Comparison of ENCODE assay signal across 8 cellular contexts in the genomic region with DNA sequence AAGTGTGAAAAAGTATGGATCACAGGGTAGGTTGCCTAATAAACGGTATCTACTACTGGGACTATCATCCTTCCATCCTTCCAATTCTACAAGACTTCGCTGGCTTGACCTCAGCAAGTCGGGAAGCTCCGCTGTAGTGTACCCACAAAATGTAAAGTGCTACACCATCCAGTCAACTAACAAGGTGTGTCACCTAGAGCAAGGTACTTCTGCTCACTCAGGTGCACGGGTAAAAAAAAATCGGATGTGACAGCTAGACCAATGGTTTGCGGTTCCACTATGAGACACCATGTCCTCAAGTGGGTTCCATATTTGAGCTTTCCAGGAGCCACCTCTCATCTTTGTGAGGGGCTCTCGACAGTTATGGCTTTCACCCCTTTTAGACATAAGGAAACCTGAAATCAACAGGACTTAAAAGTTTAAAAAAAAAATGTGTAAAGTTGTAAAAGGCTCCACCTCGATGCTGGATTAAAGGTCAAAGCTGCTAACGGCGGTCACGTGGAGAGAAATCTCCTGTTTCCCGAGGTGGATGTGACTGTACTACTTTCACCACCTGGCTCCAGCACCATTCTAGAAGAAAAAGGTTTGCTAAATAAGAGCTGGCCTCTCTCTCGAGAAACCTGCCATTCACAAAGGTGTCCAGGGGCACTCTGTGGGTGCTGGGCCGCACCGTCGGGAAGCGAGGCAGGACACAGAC. TPM values are rescaled to one million over a fixed set of nuclear protein-coding genes. Genes with fewer than 3 reads are reported as not detected.
DNase-seq lines count a peak whose midpoint lies in the region; ATAC-seq and TF ChIP-seq lines count a peak whose summit lies in the region.

No MANE protein-coding gene starts in this region.

- H3K4me3 ChIP-seq in fibroblast of villous mesenchyme (ENCODE audit: low read depth, low read length) (peak overlapping the region; percentile 82), skin epidermis (peak overlapping the region; percentile 72 to 92 (median 82))

- no peak for DNase-seq in activated T-cell treated with anti-CD3 and anti-CD28 coated beads, Interleukin-2, amount 50 U/mL, for 4 hours
- DNase-seq in activated T-cell treated with anti-CD3 and anti-CD28 coated beads for 4 hours (no peak), T-helper 17 cell (no peak), fibroblast of villous mesenchyme (ENCODE audit: low read depth) (peak; percentile 11), G401 (ENCODE audit: low spot score) (no peak)

- H3K9me3 ChIP-seq in T-helper 17 cell (ENCODE audit: control insufficient read depth, low read length, poor library complexity, severe bottlenecking) = no peaks in the 10 kb centered on the region

- peaks cover 57% of the 10 kb centered on the region for H3K36me3 Mint-ChIP-seq in activated T-cell treated with anti-CD3 and anti-CD28 coated beads, Interleukin-2, amount 50 U/mL, for 4 hours (ENCODE audit: insufficient read depth)
- peaks cover 14% of the 10 kb centered on the region for H3K36me3 Mint-ChIP-seq in T-helper 17 cell (ENCODE audit: low read depth)

- no peak for TF ChIP-seq CTCF in fibroblast of villous mesenchyme (IDR thresholded peaks at IDR 0.05; ENCODE audit: insufficient read depth, low read depth, low read length)

- no peaks in the 10 kb centered on the region for H3K9me3 Mint-ChIP-seq in activated T-cell treated with anti-CD3 and anti-CD28 coated beads, Interleukin-2, amount 50 U/mL, for 4 hours

- H3K27ac ChIP-seq in skin epidermis = peak overlapping the region; percentile 56 to 98 (median 91)

- ATAC-seq in activated T-cell treated with anti-CD3 and anti-CD28 coated beads, Interleukin-2, amount 50 U/mL, for 4 hours = no peak
- ATAC-seq in T-helper 17 cell = no peak
- ATAC-seq in GM19035 (IDR thresholded peaks at IDR 0.05; ENCODE audit: unreplicated experiment) = no peak
- ATAC-seq in HG02938 (IDR thresholded peaks at IDR 0.05; ENCODE audit: unreplicated experiment) = no peak

- H3K4me1 Mint-ChIP-seq in activated T-cell treated with anti-CD3 and anti-CD28 coated beads, Interleukin-2, amount 50 U/mL, for 4 hours (ENCODE audit: low read depth) = peaks cover 66% of the 10 kb centered on the region
- peaks cover 45% of the 10 kb centered on the region for H3K4me1 Mint-ChIP-seq in T-helper 17 cell

- H3K27me3 Mint-ChIP-seq in activated T-cell treated with anti-CD3 and anti-CD28 coated beads, Interleukin-2, amount 50 U/mL, for 4 hours (ENCODE audit: low read depth) = no peaks in the 10 kb centered on the region
- H3K27me3 Mint-ChIP-seq in T-helper 17 cell = no peaks in the 10 kb centered on the region

- peak overlapping the region; percentile 94 for H3K27ac Mint-ChIP-seq in T-helper 17 cell

- H3K4me3 Mint-ChIP-seq in activated T-cell treated with anti-CD3 and anti-CD28 coated beads, Interleukin-2, amount 50 U/mL, for 4 hours = peak overlapping the region; percentile 94
- peak overlapping the region; percentile 93 for H3K4me3 Mint-ChIP-seq in T-helper 17 cell

- in situ Hi-C loops in G401 (cut with HindIII; ENCODE audit: low sequenced_read_pairs) = no loop called here

RNA-seq across cellular contexts. Expression of gene ATP5F1E, which starts 0.7 kb away (rescaled TPM):
- total RNA-seq in activated T-cell treated with anti-CD3 and anti-CD28 coated beads, Interleukin-2, amount 50 U/mL, for 4 hours = 10 to 100 TPM; 86.1 to 99.3 (median 95.0) TPM
- total RNA-seq in T-helper 17 cell (10 to 100 TPM; 57.8 to 84.0 TPM), fibroblast of villous mesenchyme (27.2 and 27.7 TPM in 2 replicates)
- total RNA-seq in G401 (2014; rRNA removed; shearing (Covaris generic)) = 35.4 and 51.3 TPM in 2 replicates

RNA-seq across cellular contexts. Expression of gene PRELID3B, which starts 11.1 kb away (rescaled TPM):
- 100 to 1,000 TPM; 147 to 174 (median 160) TPM for total RNA-seq in activated T-cell treated with anti-CD3 and anti-CD28 coated beads, Interleukin-2, amount 50 U/mL, for 4 hours
- total RNA-seq in T-helper 17 cell = 10 to 100 TPM; 53.8 to 72.6 TPM
- 61.2 and 85.1 TPM in 2 replicates for total RNA-seq in fibroblast of villous mesenchyme
- 49.6 and 76.2 TPM in 2 replicates for total RNA-seq in G401 (2014; rRNA removed; shearing (Covaris generic))

RNA-seq across cellular contexts. Expression of gene TUBB1, which starts 12.2 kb away (rescaled TPM):
- not detected for total RNA-seq in activated T-cell treated with anti-CD3 and anti-CD28 coated beads, Interleukin-2, amount 50 U/mL, for 4 hours
- total RNA-seq in T-helper 17 cell (100 to 1,000 TPM in 1 of 2 donors, 10 to 100 TPM in 1; 14.0 to 483 TPM), fibroblast of villous mesenchyme (not detected in 2 replicates)
- not detected in 2 replicates for total RNA-seq in G401 (2014; rRNA removed; shearing (Covaris generic))

RNA-seq across cellular contexts. Expression of gene CTSZ, which starts 24.4 kb away (rescaled TPM):
- 10 to 100 TPM; 18.7 to 27.9 (median 20.0) TPM for total RNA-seq in activated T-cell treated with anti-CD3 and anti-CD28 coated beads, Interleukin-2, amount 50 U/mL, for 4 hours
- total RNA-seq in T-helper 17 cell (10 to 100 TPM; 27.4 to 30.1 TPM), fibroblast of villous mesenchyme (79.9 and 92.1 TPM in 2 replicates)
- not detected in 2 replicates for total RNA-seq in G401 (2014; rRNA removed; shearing (Covaris generic))

RNA-seq across cellular contexts. Expression of gene NELFCD, which starts 50.4 kb away (rescaled TPM):
- 100 to 1,000 TPM; 119 to 146 (median 128) TPM for total RNA-seq in activated T-cell treated with anti-CD3 and anti-CD28 coated beads, Interleukin-2, amount 50 U/mL, for 4 hours
- total RNA-seq in T-helper 17 cell = 10 to 100 TPM; 71.0 to 82.3 TPM
- total RNA-seq in fibroblast of villous mesenchyme = 37.7 and 38.9 TPM in 2 replicates
- total RNA-seq in G401 (2014; rRNA removed; shearing (Covaris generic)) = 58.0 and 58.9 TPM in 2 replicates

Comparison
In these comparisons a context has a peak if more than half of its experiments do, and no peak if none do; other contexts are left out.
1. RNA of gene TUBB1, which starts 12.2 kb away (total RNA-seq): 14.0 to 483 TPM in T-helper 17 cell; not detected in activated T-cell treated with anti-CD3 and anti-CD28 coated beads, Interleukin-2, amount 50 U/mL, for 4 hours, not detected in fibroblast of villous mesenchyme and not detected in G401; every median in the first group is over 10 times any median in the second.